In genomic region chr1:206792939-206793607, GRCh38 we compare ENCODE assay signal across 11 cellular contexts. TPM values are rescaled to one million over a fixed set of nuclear protein-coding genes. Genes with fewer than 3 reads are reported as not detected.
DNase-seq lines count a peak whose midpoint lies in the region; ATAC-seq and TF ChIP-seq lines count a peak whose summit lies in the region.
"Had no signal": no experiment of that assay in that cellular context is flagged by ENCODE, and none has a peak within 500 bp of the region (broad histone marks: within the 10 kb centered on the region; RNA-seq: fewer than 3 reads in every experiment).

No MANE protein-coding gene starts in this region.

- TF ChIP-seq CTCF in esophagus muscularis mucosa (IDR thresholded peaks at IDR 0.05): no peak

- H3K36me3 ChIP-seq in esophagus muscularis mucosa: no peaks in the 10 kb centered on the region
- H3K36me3 ChIP-seq: neural progenitor cell had no signal

- DNase-seq in glomerular visceral epithelial cell (ENCODE audit: extremely low spot score) (peak; percentile 70), SW480 (ENCODE audit: low spot score) (no peak), esophagus muscularis mucosa (ENCODE audit: extremely low spot score) (no peak), NCI-H1436 treated with DMSO at 0.1 percent for 48 hours (lab: John Stamatoyannopoulos, UW) (no peak)
- DNase-seq: immature natural killer cell, NCI-H748 treated with DMSO at 0.1 percent for 48 hours had no signal

- H3K4me3 ChIP-seq in esophagus muscularis mucosa: no peak overlapping the region
- H3K4me3 ChIP-seq: neural progenitor cell had no signal

- no peak for TF ChIP-seq POLR2A in GM18505 (IDR thresholded peaks at IDR 0.05; ENCODE audit: borderline replicate concordance, extremely low read depth, insufficient read depth, insufficient read length)
- TF ChIP-seq POLR2A in esophagus muscularis mucosa (IDR thresholded peaks at IDR 0.05; ENCODE audit: low read depth): no peak

- 73% methylated on average over 16 of the region's 16 CpGs for WGBS in esophagus muscularis mucosa

- no peak overlapping the region for H3K27ac ChIP-seq in esophagus muscularis mucosa (replicated peaks in 1 of 4)
- H3K27ac ChIP-seq: neural progenitor cell had no signal

- no peak for TF ChIP-seq EP300 in esophagus muscularis mucosa (IDR thresholded peaks at IDR 0.05)

- ATAC-seq in GM18511 (IDR thresholded peaks at IDR 0.05; ENCODE audit: unreplicated experiment) (peak; percentile 57), GM21360 (IDR thresholded peaks at IDR 0.05; ENCODE audit: unreplicated experiment) (peak; percentile 62), HG03108 (IDR thresholded peaks at IDR 0.05; ENCODE audit: unreplicated experiment) (peak; percentile 44), GM18505 (IDR thresholded peaks at IDR 0.05; ENCODE audit: unreplicated experiment) (no peak)

- peaks cover 0 to 9% (median 0%) of the 10 kb centered on the region in 4 donors for H3K27me3 ChIP-seq in esophagus muscularis mucosa
- H3K27me3 ChIP-seq: neural progenitor cell had no signal

- no peaks in the 10 kb centered on the region for H3K9me3 ChIP-seq in esophagus muscularis mucosa

- intact Hi-C loops in esophagus muscularis mucosa (cut with DNase I): no loop called here

- H3K4me1 ChIP-seq in esophagus muscularis mucosa: no peaks in the 10 kb centered on the region
- H3K4me1 ChIP-seq: neural progenitor cell had no signal

RNA-seq across cellular contexts. Expression of gene IL10, which starts 20.8 kb away (rescaled TPM):
- total RNA-seq in esophagus muscularis mucosa: 1 to 10 TPM in 3 of 4 donors, under 1 TPM in 1; 0.83 to 5.1 (median 3.5) TPM

RNA-seq across cellular contexts. Expression of gene IL19, which starts 22.5 kb away (rescaled TPM):
- total RNA-seq in esophagus muscularis mucosa: not detected
